In the genomic region with DNA sequence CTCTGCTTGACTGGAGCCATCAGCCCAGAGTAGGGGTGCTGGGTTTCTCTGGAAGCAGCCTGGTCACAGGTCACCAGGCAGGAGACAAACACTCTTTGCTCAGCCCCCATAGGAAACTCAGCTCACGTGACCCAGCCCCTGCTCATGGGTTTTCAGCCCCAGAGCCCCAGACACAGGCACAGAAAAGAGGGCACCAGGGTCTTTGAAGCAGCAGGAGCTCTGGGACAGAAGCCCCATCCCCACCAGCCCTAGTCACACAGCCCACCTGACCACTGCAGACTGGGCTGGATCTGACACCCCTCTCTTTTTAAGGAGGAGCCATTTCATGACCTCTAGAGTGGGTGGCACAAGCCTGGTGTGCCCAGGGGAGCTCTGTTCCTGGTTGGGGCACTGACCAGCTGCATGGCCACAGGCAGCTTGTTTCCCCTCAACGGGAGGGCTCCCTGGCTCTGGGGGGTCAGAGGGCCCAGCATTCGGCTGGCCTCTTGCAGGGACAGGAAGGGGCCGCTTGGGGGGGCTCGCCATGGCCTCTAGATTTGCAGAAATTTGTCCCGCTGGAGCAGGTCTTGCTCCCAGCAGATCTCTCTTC, we compare ENCODE assay signal across 12 cellular contexts. TPM values are rescaled to one million over a fixed set of nuclear protein-coding genes. Genes with fewer than 3 reads are reported as not detected.
DNase-seq lines count a peak whose midpoint lies in the region; ATAC-seq and TF ChIP-seq lines count a peak whose summit lies in the region.
"Had no signal": no experiment of that assay in that cellular context is flagged by ENCODE, and none has a peak within 500 bp of the region (broad histone marks: within the 10 kb centered on the region; RNA-seq: fewer than 3 reads in every experiment).

No MANE protein-coding gene starts in this region.

- H4K8ac ChIP-seq in neuronal stem cell (ENCODE audit: low read depth, low read length) = no peak overlapping the region

- H3K27me3 Mint-ChIP-seq in osteocyte (ENCODE audit: unreplicated experiment) = peaks cover 2% of the 10 kb centered on the region

- no peak overlapping the region for H3K27ac Mint-ChIP-seq in osteocyte (ENCODE audit: unreplicated experiment)

- H3K4me1 ChIP-seq in OCI-LY3 (ENCODE audit: low read length) (peaks cover 26% of the 10 kb centered on the region), neuronal stem cell (ENCODE audit: control insufficient read depth in 2 of 2, insufficient read depth in 1 of 2, low read depth in 1 of 2, low read length in 2 of 2) (peaks cover 0 to 2% of the 10 kb centered on the region in 2 donors)
- H3K4me1 ChIP-seq: esophagus muscularis mucosa, testis had no signal

- H3K9ac ChIP-seq in OCI-LY3 (ENCODE audit: low read length) (peak overlapping the region; percentile 44; the same call in 1 of the 2 replicates), neuronal stem cell (ENCODE audit: low read depth, low read length, poor library complexity) (peak overlapping the region; percentile 50)

- H2AK5ac ChIP-seq in neuronal stem cell (ENCODE audit: low read depth, low read length) = peak overlapping the region; percentile 76

- DNase-seq in neuronal stem cell (ENCODE audit: low spot score) (no peak), dorsolateral prefrontal cortex (no peak), osteocyte (ENCODE audit: extremely low spot score, unreplicated experiment) (no peak), KG1 (lab: John Stamatoyannopoulos, UW) (no peak)
- DNase-seq: NCI-H187 had no signal

- H2BK12ac ChIP-seq in neuronal stem cell (ENCODE audit: low read length) = peak overlapping the region; percentile 63

- peak; percentile 4 for ATAC-seq in GM21619 (IDR thresholded peaks at IDR 0.05; ENCODE audit: unreplicated experiment)
- no peak for ATAC-seq in HG03520 (IDR thresholded peaks at IDR 0.05; ENCODE audit: unreplicated experiment)

- H3K4me3 ChIP-seq in GM12875 (ENCODE audit: low read depth, low read length) (peak overlapping the region; percentile 19), OCI-LY3 (ENCODE audit: low read length) (peak overlapping the region; percentile 21; the same call in 1 of the 2 replicates), neuronal stem cell (ENCODE audit: low read length in 2 of 2) (no peak overlapping the region), dorsolateral prefrontal cortex (no peak overlapping the region)
- H3K4me3 ChIP-seq: esophagus muscularis mucosa, testis had no signal

- H3K23ac ChIP-seq in neuronal stem cell (ENCODE audit: low read depth, low read length, poor library complexity) = no peak overlapping the region

- WGBS in neuronal stem cell (ENCODE audit: extremely low coverage in 2 of 2, insufficient read length in 2 of 2, insufficient replicate concordance in 1 of 2), 2 donors = no CpG with 5 or more reads among the region's 6 CpGs

- H3K4me2 ChIP-seq in OCI-LY3 (ENCODE audit: low read length) (peak overlapping the region; percentile 96), neuronal stem cell (ENCODE audit: insufficient read depth, low read length, poor library complexity, severe bottlenecking) (no peak overlapping the region)

- H3K36me3 Mint-ChIP-seq in osteocyte (ENCODE audit: unreplicated experiment) = no peaks in the 10 kb centered on the region

- peak overlapping the region; percentile 26; the same call in 1 of the 2 replicates for H2AFZ ChIP-seq in OCI-LY3 (ENCODE audit: low read depth, low read length)
- peak overlapping the region; percentile 45 for H2AFZ ChIP-seq in neuronal stem cell (ENCODE audit: low read length)

- H3K79me2 ChIP-seq in OCI-LY3 (ENCODE audit: low read length) = no peaks in the 10 kb centered on the region

- H2BK15ac ChIP-seq in neuronal stem cell (ENCODE audit: low read length) = no peak overlapping the region

- no peak overlapping the region for H3K4ac ChIP-seq in neuronal stem cell (ENCODE audit: low read length)

- H3K79me1 ChIP-seq in neuronal stem cell (ENCODE audit: low read depth, low read length) = peaks cover 2% of the 10 kb centered on the region

- no peaks in the 10 kb centered on the region for H3K4me1 Mint-ChIP-seq in osteocyte (ENCODE audit: unreplicated experiment)

- H3K4me3 Mint-ChIP-seq in osteocyte (ENCODE audit: unreplicated experiment) = no peak overlapping the region

- H4K91ac ChIP-seq in neuronal stem cell (ENCODE audit: low read depth, low read length, poor library complexity) = no peak overlapping the region

- H2BK120ac ChIP-seq in neuronal stem cell (ENCODE audit: low read depth, low read length) = no peak overlapping the region

- H3K27me3 ChIP-seq in OCI-LY3 (ENCODE audit: low read depth, low read length) (peaks cover 15% of the 10 kb centered on the region), neuronal stem cell (ENCODE audit: control insufficient read depth in 3 of 3, insufficient read depth in 3 of 3, low read depth in 1 of 3, low read length in 3 of 3) (peaks cover 0 to 5% (median 0%) of the 10 kb centered on the region in 3 experiments), dorsolateral prefrontal cortex (peaks cover 0 to 18% (median 0%) of the 10 kb centered on the region in 45 donors)
- H3K27me3 ChIP-seq: testis had no signal

- H3K18ac ChIP-seq in neuronal stem cell (ENCODE audit: low read length) = peak overlapping the region; percentile 9

- TF ChIP-seq CTCF in GM12875 (IDR thresholded peaks at IDR 0.05; ENCODE audit: borderline replicate concordance, insufficient read depth, low read depth, low read length) (peak; percentile 52), OCI-LY3 (IDR thresholded peaks at IDR 0.05; ENCODE audit: low read depth, low read length) (peak; percentile 35), dorsolateral prefrontal cortex (IDR thresholded peaks at IDR 0.05 in 54 of 56, conservative IDR thresholded peaks at IDR 0.05 in 2 of 56; ENCODE audit: low read depth in 1 of 56, partially characterized antibody in 56 of 56) (no peak), osteocyte (IDR thresholded peaks at IDR 0.05) (no peak)

- H3K27ac ChIP-seq in OCI-LY3 (ENCODE audit: low read length) (peak overlapping the region; percentile 21; the same call in 1 of the 2 replicates), neuronal stem cell (replicated peaks; ENCODE audit: low read length) (no peak overlapping the region), dorsolateral prefrontal cortex (no peak overlapping the region)
- H3K27ac ChIP-seq: esophagus muscularis mucosa, testis had no signal

- H3K14ac ChIP-seq in neuronal stem cell (ENCODE audit: low read length) = no peak overlapping the region

- H3K9me3 Mint-ChIP-seq in osteocyte (ENCODE audit: unreplicated experiment) = no peaks in the 10 kb centered on the region

- H4K20me1 ChIP-seq in OCI-LY3 (ENCODE audit: insufficient read depth, low read length) = no peaks in the 10 kb centered on the region

- intact Hi-C loops in dorsolateral prefrontal cortex (cut with DNase I) = no loop called here

- no peaks in the 10 kb centered on the region for H3K9me3 ChIP-seq in OCI-LY3 (ENCODE audit: insufficient read depth, low read length)
- H3K9me3 ChIP-seq in neuronal stem cell (replicated peaks in 1 of 2; ENCODE audit: control insufficient read depth in 2 of 2, insufficient read depth in 1 of 2, low read depth in 1 of 2, low read length in 2 of 2) = peaks cover 0 to 5% of the 10 kb centered on the region in 2 donors
- H3K9me3 ChIP-seq: esophagus muscularis mucosa, testis had no signal

- no peak overlapping the region for H2BK5ac ChIP-seq in neuronal stem cell (ENCODE audit: low read length)

- H3K36me3 ChIP-seq in OCI-LY3 (replicated peaks; ENCODE audit: low read depth, low read length) = no peaks in the 10 kb centered on the region
- H3K36me3 ChIP-seq in neuronal stem cell (replicated peaks in 1 of 2; ENCODE audit: control insufficient read depth in 2 of 2, insufficient read depth in 2 of 2, low read length in 2 of 2) = peaks cover 0 to 6% of the 10 kb centered on the region in 2 donors
- H3K36me3 ChIP-seq: esophagus muscularis mucosa had no signal

RNA-seq across cellular contexts. Expression of a gene that starts 13.8 kb away (rescaled TPM):
- 0.71 TPM for polyA plus RNA-seq in neuronal stem cell (2013, experiment 1 of 2)
- polyA plus RNA-seq in neuronal stem cell (2013, experiment 2 of 2) = 0.79 TPM
- total RNA-seq in dorsolateral prefrontal cortex (1 to 10 TPM in 21 of 120 experiments, under 1 TPM in 43, not detected in 56; 0.36 to 2.3 (median 0.78) TPM), osteocyte (not detected in 2 replicates)
- total RNA-seq: cerebellum had no signal

RNA-seq across cellular contexts. Expression of a gene that starts 26.8 kb away (rescaled TPM):
- 3.9 TPM for polyA plus RNA-seq in neuronal stem cell (2013, experiment 1 of 2)
- polyA plus RNA-seq in neuronal stem cell (2013, experiment 2 of 2) = 3.8 TPM
- total RNA-seq in dorsolateral prefrontal cortex = 1 to 10 TPM in 2 of 120 experiments, under 1 TPM in 103, not detected in 15; 0.06 to 1.7 (median 0.23) TPM
- not detected in 2 replicates for total RNA-seq in osteocyte

RNA-seq across cellular contexts. Expression of a gene that starts 27.3 kb away (rescaled TPM):
- 0.08 TPM for polyA plus RNA-seq in neuronal stem cell (2013, experiment 1 of 2)
- 0.24 TPM for polyA plus RNA-seq in neuronal stem cell (2013, experiment 2 of 2)
- total RNA-seq in dorsolateral prefrontal cortex = under 1 TPM in 1 of 120 experiments, not detected in 119; 0.64 TPM
- not detected in 2 replicates for total RNA-seq in osteocyte
- total RNA-seq: cerebellum, esophagus muscularis mucosa had no signal

RNA-seq across cellular contexts. Expression of a gene that starts 34.9 kb away (rescaled TPM):
- polyA plus RNA-seq in neuronal stem cell (2013, experiment 1 of 2) = not detected
- polyA plus RNA-seq in neuronal stem cell (2013, experiment 2 of 2) = not detected
- total RNA-seq in dorsolateral prefrontal cortex (not detected), osteocyte (not detected in 2 replicates)
- total RNA-seq: cerebellum, esophagus muscularis mucosa, testis had no signal

RNA-seq across cellular contexts. Expression of a gene that starts 49.6 kb away (rescaled TPM):
- polyA plus RNA-seq in neuronal stem cell (2013, experiment 1 of 2) = not detected
- polyA plus RNA-seq in neuronal stem cell (2013, experiment 2 of 2) = not detected
- not detected for total RNA-seq in dorsolateral prefrontal cortex
- not detected in 2 replicates for total RNA-seq in osteocyte
- total RNA-seq: esophagus muscularis mucosa had no signal

Comparison
In these comparisons a context has a peak if more than half of its experiments do, and no peak if none do; other contexts are left out.
1. H3K4me3 ChIP-seq: peak in GM12875 (single experiment) and OCI-LY3 (single experiment); none in neuronal stem cell (0 of 2) and dorsolateral prefrontal cortex (0 of 59).
2. CTCF ChIP-seq: peak in GM12875 (single experiment) and OCI-LY3 (single experiment); none in dorsolateral prefrontal cortex (0 of 56) and osteocyte (single experiment).